In the genomic region with DNA sequence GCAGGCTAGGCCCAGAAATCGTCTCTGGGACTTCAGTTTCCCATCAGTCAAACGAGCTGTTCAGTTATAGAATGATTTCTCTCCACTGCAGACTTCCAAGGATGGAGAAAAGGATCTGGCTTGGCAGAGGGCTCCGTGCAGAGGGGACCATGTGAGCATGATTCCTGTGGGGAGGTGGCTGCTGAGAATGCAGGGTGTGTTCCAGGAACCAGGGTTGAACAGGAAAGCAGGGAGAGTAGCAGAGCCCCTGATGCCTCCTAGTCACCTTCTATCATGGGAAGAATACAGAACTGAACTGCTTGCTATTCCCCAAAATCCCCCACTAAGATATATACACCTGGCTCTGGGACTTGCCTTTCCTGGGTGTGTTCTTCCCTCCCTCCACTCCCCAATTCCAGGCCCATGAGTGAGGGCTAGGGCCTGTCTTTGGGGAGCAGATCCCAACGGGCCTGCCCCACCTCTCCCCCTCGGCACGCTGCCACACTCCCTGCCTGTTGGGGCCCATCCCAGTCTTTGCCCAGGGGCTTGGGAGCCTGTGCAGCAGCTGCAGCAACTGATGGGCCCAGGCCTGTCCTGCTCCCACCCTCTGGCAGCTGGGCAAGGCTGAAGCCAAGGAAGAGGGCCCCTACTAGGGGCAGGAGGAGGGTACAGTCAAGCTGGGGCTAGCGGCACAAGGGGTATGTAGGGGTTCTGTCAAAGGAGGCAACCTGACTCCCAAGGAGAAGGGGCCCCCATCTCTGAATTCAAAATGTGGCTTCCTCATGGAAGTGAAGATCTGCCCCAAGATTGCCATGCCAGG, we compare ENCODE assay signal across 11 cellular contexts. TPM values are rescaled to one million over a fixed set of nuclear protein-coding genes. Genes with fewer than 3 reads are reported as not detected.
A peak's percentile ranks its signal among the peaks of the same experiment; 100 is the strongest.
DNase-seq lines count a peak whose midpoint lies in the region; ATAC-seq and TF ChIP-seq lines count a peak whose summit lies in the region.
"Had no signal": no experiment of that assay in that cellular context is flagged by ENCODE, and none has a peak within 500 bp of the region (broad histone marks: within the 10 kb centered on the region; RNA-seq: fewer than 3 reads in every experiment).

No MANE protein-coding gene starts in this region.

- H3K9me3 ChIP-seq in heart left ventricle (no peaks in the 10 kb centered on the region), breast epithelium (no peaks in the 10 kb centered on the region), lung (ENCODE audit: control insufficient read depth in 2 of 2, insufficient read depth in 1 of 2, low read length in 1 of 2) (no peaks in the 10 kb centered on the region), upper lobe of right lung (no peaks in the 10 kb centered on the region)

- H3K4me1 ChIP-seq in heart left ventricle: peaks cover 3 to 73% (median 43%) of the 10 kb centered on the region in 12 donors
- H3K4me1 ChIP-seq in breast epithelium: peaks cover 5 to 24% of the 10 kb centered on the region in 2 donors
- peaks cover 0 to 18% of the 10 kb centered on the region in 2 donors for H3K4me1 ChIP-seq in lung (ENCODE audit: control insufficient read depth in 2 of 2, insufficient read depth in 2 of 2, low read length in 2 of 2)
- H3K4me1 ChIP-seq in upper lobe of right lung: peaks cover 46% of the 10 kb centered on the region

- ATAC-seq in heart left ventricle (no peak), Right ventricle myocardium superior (ENCODE audit: poor library complexity) (no peak), lung (ENCODE audit: insufficient read depth, low FRiP score) (no peak), upper lobe of right lung (no peak), GM19452 (IDR thresholded peaks at IDR 0.05; ENCODE audit: unreplicated experiment) (no peak)

- DNase-seq in heart left ventricle (no peak), Right ventricle myocardium superior (no peak), breast epithelium (ENCODE audit: low spot score in 2 of 2) (peak in 1 of 2 donors; percentile 64), lung (ENCODE audit: low spot score) (no peak), upper lobe of right lung (no peak), middle frontal gyrus (ENCODE audit: extremely low spot score, low spot score) (no peak)
- DNase-seq in activated CD4-positive, CD25-positive, alpha-beta regulatory T cell (lab: John Stamatoyannopoulos, UW): no peak
- DNase-seq: AML-193; NCI-H1048; stimulated activated CD4-positive, alpha-beta T cell treated with anti-CD3 and anti-CD28 coated beads, Interleukin-12 subunit alpha, Interleukin-12 subunit beta, amount 100 ng/mL, for 4 hours had no signal

- TF ChIP-seq POLR2A in heart left ventricle (IDR thresholded peaks at IDR 0.05): no peak
- TF ChIP-seq POLR2A in breast epithelium (IDR thresholded peaks at IDR 0.05): no peak

- TF ChIP-seq CTCF in heart left ventricle (IDR thresholded peaks at IDR 0.05) (no peak), breast epithelium (IDR thresholded peaks at IDR 0.05) (no peak), lung (IDR thresholded peaks at IDR 0.05; ENCODE audit: control extremely low read depth, extremely low read depth) (no peak), upper lobe of right lung (IDR thresholded peaks at IDR 0.05) (no peak)

- WGBS in heart left ventricle, 4 donors: 36 to 56% (median 40%) methylated on average over 7 of the region's 7 CpGs
- 58 to 78% methylated on average over 7 of the region's 7 CpGs for WGBS in lung, 2 donors

- H3K27ac ChIP-seq in heart left ventricle (peak overlapping the region in 11 of 12 donors; percentile 33 to 92 (median 83)), breast epithelium (peak overlapping the region; percentile 88 to 90), lung (ENCODE audit: low read depth in 1 of 2, low read length in 1 of 2) (peak overlapping the region; percentile 10 to 94), upper lobe of right lung (peak overlapping the region; percentile 78)

- H3K36me3 ChIP-seq in heart left ventricle (peaks cover 0 to 9% (median 0%) of the 10 kb centered on the region in 9 donors), breast epithelium (no peaks in the 10 kb centered on the region), lung (ENCODE audit: control insufficient read depth in 2 of 2, insufficient read depth in 2 of 2, low read length in 2 of 2) (no peaks in the 10 kb centered on the region), upper lobe of right lung (peaks cover 7% of the 10 kb centered on the region)

- H3K27me3 ChIP-seq in heart left ventricle: peaks cover 0 to 23% (median 0%) of the 10 kb centered on the region in 9 donors
- peaks cover 0 to 3% of the 10 kb centered on the region in 2 donors for H3K27me3 ChIP-seq in breast epithelium
- no peaks in the 10 kb centered on the region for H3K27me3 ChIP-seq in lung (ENCODE audit: control insufficient read depth, insufficient read depth)
- peaks cover 9% of the 10 kb centered on the region for H3K27me3 ChIP-seq in upper lobe of right lung

- H3K4me3 ChIP-seq in heart left ventricle (peak overlapping the region in 1 of 12 donors; percentile 64), breast epithelium (peak overlapping the region in 2 of 3 donors; percentile 89 to 96), lung (peak overlapping the region; percentile 20), upper lobe of right lung (peak overlapping the region; percentile 83)

- intact Hi-C loops in heart left ventricle (cut with DNase I): loop anchor here in 2 of 10 donors (5.0 to 10.0 kb wide), 2 partner anchors 47 to 424 kb away; no protein-coding TSS in a partner anchor
- intact Hi-C loops in Right ventricle myocardium superior (cut with DNase I): no loop called here
- intact Hi-C loops in breast epithelium (cut with DNase I; ENCODE audit: low total_unique reads): no loop called here
- intact Hi-C loops in upper lobe of right lung (cut with DNase I): no loop called here

RNA-seq across cellular contexts. Expression of a gene that starts 3.3 kb away (rescaled TPM):
- total RNA-seq in heart left ventricle (10 to 100 TPM in 5 of 9 donors, 1 to 10 TPM in 4; 5.6 to 18.0 (median 13.0) TPM), Right ventricle myocardium superior (10.9 TPM), breast epithelium (10 to 100 TPM in 2 of 3 donors, 1 to 10 TPM in 1; 3.2 to 24.0 (median 18.7) TPM), lung (10 to 100 TPM; 33.8 to 34.2 TPM), upper lobe of right lung (37.8 TPM)
- polyA plus RNA-seq in heart left ventricle (1 to 10 TPM; 6.4 to 9.9 TPM), lung (10 to 100 TPM in 1 of 2 donors, 1 to 10 TPM in 1; 7.2 to 23.7 TPM)

RNA-seq across cellular contexts. Expression of a gene that starts 22.2 kb away (rescaled TPM):
- total RNA-seq in heart left ventricle (10 to 100 TPM; 14.0 to 42.1 (median 19.6) TPM), Right ventricle myocardium superior (16.4 TPM), breast epithelium (10 to 100 TPM; 67.3 to 86.5 (median 68.3) TPM), lung (10 to 100 TPM; 47.2 to 49.0 TPM), upper lobe of right lung (44.7 TPM)
- polyA plus RNA-seq in heart left ventricle (10 to 100 TPM; 13.0 to 21.7 TPM), lung (10 to 100 TPM; 28.3 to 45.5 TPM)

RNA-seq across cellular contexts. Expression of a gene that starts 30.9 kb away (rescaled TPM):
- total RNA-seq in heart left ventricle: 1 to 10 TPM; 3.8 to 7.6 (median 5.5) TPM
- 1 to 10 TPM; 3.4 to 4.0 TPM for polyA plus RNA-seq in heart left ventricle
- total RNA-seq in Right ventricle myocardium superior: 5.5 TPM
- total RNA-seq in breast epithelium: 10 to 100 TPM; 10.8 to 24.1 (median 19.4) TPM
- 10 to 100 TPM; 10.3 to 14.9 TPM for total RNA-seq in lung
- 1 to 10 TPM; 7.5 to 8.4 TPM for polyA plus RNA-seq in lung
- total RNA-seq in upper lobe of right lung: 8.4 TPM

RNA-seq across cellular contexts. Expression of a gene that starts 49.9 kb away (rescaled TPM):
- total RNA-seq in heart left ventricle: 10 to 100 TPM; 37.2 to 60.2 (median 48.8) TPM
- polyA plus RNA-seq in heart left ventricle: 100 to 1,000 TPM in 1 of 2 donors, 10 to 100 TPM in 1; 10.4 to 101 TPM
- 50.2 TPM for total RNA-seq in Right ventricle myocardium superior
- total RNA-seq in breast epithelium: 10 to 100 TPM; 48.6 to 80.6 (median 71.4) TPM
- 10 to 100 TPM; 45.6 to 54.7 TPM for total RNA-seq in lung
- polyA plus RNA-seq in lung: 10 to 100 TPM; 19.2 to 56.5 TPM
- 38.9 TPM for total RNA-seq in upper lobe of right lung

RNA-seq across cellular contexts. Expression of a gene that starts 55.6 kb away (rescaled TPM):
- 100 to 1,000 TPM; 113 to 186 (median 122) TPM for total RNA-seq in heart left ventricle
- polyA plus RNA-seq in heart left ventricle: 100 to 1,000 TPM in 1 of 2 donors, 10 to 100 TPM in 1; 75.7 to 233 TPM
- 129 TPM for total RNA-seq in Right ventricle myocardium superior
- total RNA-seq in breast epithelium: 100 to 1,000 TPM; 120 to 144 (median 129) TPM
- 100 to 1,000 TPM in 1 of 2 donors, 10 to 100 TPM in 1; 64.8 to 107 TPM for total RNA-seq in lung
- polyA plus RNA-seq in lung: 100 to 1,000 TPM in 1 of 2 donors, 10 to 100 TPM in 1; 94.6 to 147 TPM
- 75.7 TPM for total RNA-seq in upper lobe of right lung
